Comparison of ENCODE assay signal across 27 cellular contexts in genomic region chr10:122624546-122624945, GRCh38.
"Had no signal": no experiment of that assay in that cellular context is flagged by ENCODE, and none has a peak within 500 bp of the region (broad histone marks: within the 10 kb centered on the region; RNA-seq: fewer than 3 reads in every experiment).

No MANE protein-coding gene starts in this region.

- H3K4me3 ChIP-seq: coronary artery, esophagus squamous epithelium, heart right ventricle, left lung, pancreas, right lobe of liver, smooth muscle cell, testis, tibial artery had no signal

- H3K9me3 ChIP-seq: esophagus squamous epithelium, neutrophil, pancreas, right lobe of liver, testis, tibial artery had no signal

- H3K4me2 ChIP-seq: smooth muscle cell had no signal

- H3K27me3 ChIP-seq: esophagus squamous epithelium, heart right ventricle, left lung, pancreas, right lobe of liver, testis, tibial artery had no signal

- H3K9me3 Mint-ChIP-seq: natural killer cell; stimulated activated effector memory CD8-positive, alpha-beta T cell treated with anti-CD3 and anti-CD28 coated beads, Interleukin-12 subunit alpha, Interleukin-12 subunit beta, amount 100 ng/mL, for 72 hours had no signal

- H3K36me3 ChIP-seq: esophagus squamous epithelium, heart right ventricle, left lung, neutrophil, pancreas, right lobe of liver, tibial artery had no signal

- H3K4me3 Mint-ChIP-seq: natural killer cell; neural crest cell; stimulated activated effector memory CD8-positive, alpha-beta T cell treated with anti-CD3 and anti-CD28 coated beads, Interleukin-12 subunit alpha, Interleukin-12 subunit beta, amount 100 ng/mL, for 72 hours; type B pancreatic cell had no signal

- ATAC-seq: heart right ventricle; left cardiac atrium; left lung; natural killer cell; pancreas; right lobe of liver; stimulated activated effector memory CD8-positive, alpha-beta T cell treated with anti-CD3 and anti-CD28 coated beads, Interleukin-12 subunit alpha, Interleukin-12 subunit beta, amount 100 ng/mL, for 72 hours had no signal

- DNase-seq: dermis blood vessel endothelial cell; effector memory CD4-positive, alpha-beta T cell; esophagus squamous epithelium; foreskin melanocyte; glutamatergic neuron; heart right ventricle; hippocampal formation; left cardiac atrium; left lung; mesendoderm; midbrain; natural killer cell; right lobe of liver; stimulated activated CD4-positive, alpha-beta T cell treated with anti-CD3 and anti-CD28 coated beads, Interleukin-2, amount 100 ng/mL, for 24 hours; stimulated activated CD4-positive, alpha-beta T cell treated with anti-CD3 and anti-CD28 coated beads, Interleukin-4, amount 100 ng/mL, for 24 hours; stimulated activated naive CD4-positive, alpha-beta T cell treated with Interleukin-2 at 50 U/mL for 16 hours; substantia nigra; testis; tibial artery had no signal

- H3K36me3 Mint-ChIP-seq: natural killer cell; stimulated activated effector memory CD8-positive, alpha-beta T cell treated with anti-CD3 and anti-CD28 coated beads, Interleukin-12 subunit alpha, Interleukin-12 subunit beta, amount 100 ng/mL, for 72 hours; type B pancreatic cell had no signal

- H3K27ac Mint-ChIP-seq: natural killer cell; progenitor cell of endocrine pancreas; stimulated activated effector memory CD8-positive, alpha-beta T cell treated with anti-CD3 and anti-CD28 coated beads, Interleukin-12 subunit alpha, Interleukin-12 subunit beta, amount 100 ng/mL, for 72 hours; type B pancreatic cell had no signal

- H3K27ac ChIP-seq: coronary artery, esophagus squamous epithelium, heart right ventricle, left lung, neutrophil, pancreas, right lobe of liver, testis, tibial artery had no signal

- H3K4me1 Mint-ChIP-seq: natural killer cell; neural crest cell; stimulated activated effector memory CD8-positive, alpha-beta T cell treated with anti-CD3 and anti-CD28 coated beads, Interleukin-12 subunit alpha, Interleukin-12 subunit beta, amount 100 ng/mL, for 72 hours had no signal

- H3K4me1 ChIP-seq: esophagus squamous epithelium, heart right ventricle, left lung, pancreas, right lobe of liver, testis, tibial artery had no signal
